Comparison of ENCODE assay signal across 34 cellular contexts in genomic region chr12:129840145-129840884, GRCh38.
"Had no signal": no experiment of that assay in that cellular context is flagged by ENCODE, and none has a peak within 500 bp of the region (broad histone marks: within the 10 kb centered on the region; RNA-seq: fewer than 3 reads in every experiment).

No MANE protein-coding gene starts in this region.

- H3K9ac ChIP-seq: KMS-11 had no signal

- H3K36me3 ChIP-seq: MG63 had no signal

- DNase-seq: Karpas-422, Kasumi-1, MM.1S, MV-4-11, NCI-H1048, NCI-H1092, NCI-H1092 treated with DMSO at 0.1 percent for 48 hours, NCI-H1105, NCI-H1105 treated with DMSO at 0.1 percent for 48 hours, NCI-H1417, NCI-H1417 treated with DMSO at 0.1 percent for 48 hours, NCI-H1436, NCI-H1436 treated with DMSO at 0.1 percent for 48 hours, NCI-H146, NCI-H1694, NCI-H1694 treated with DMSO at 0.1 percent for 48 hours, NCI-H187, NCI-H187 treated with DMSO at 0.1 percent for 48 hours, NCI-H1930, NCI-H2029, NCI-H2029 treated with DMSO at 0.1 percent for 48 hours, NCI-H2081, NCI-H2081 treated with DMSO at 0.1 percent for 48 hours, NCI-H2107, NCI-H2171, NCI-H2171 treated with DMSO at 0.1 percent for 48 hours, NCI-H2227 treated with DMSO at 0.1 percent for 48 hours, NCI-H226, NCI-H345, NCI-H446, NCI-H446 treated with DMSO at 0.1 percent for 48 hours, NCI-H510A had no signal

- H3K4me3 ChIP-seq: MG63 had no signal

- H3K4me2 ChIP-seq: KMS-11 had no signal

- H3K27ac ChIP-seq: KMS-11 had no signal
